Comparison of ENCODE assay signal across 23 cellular contexts in the genomic region with DNA sequence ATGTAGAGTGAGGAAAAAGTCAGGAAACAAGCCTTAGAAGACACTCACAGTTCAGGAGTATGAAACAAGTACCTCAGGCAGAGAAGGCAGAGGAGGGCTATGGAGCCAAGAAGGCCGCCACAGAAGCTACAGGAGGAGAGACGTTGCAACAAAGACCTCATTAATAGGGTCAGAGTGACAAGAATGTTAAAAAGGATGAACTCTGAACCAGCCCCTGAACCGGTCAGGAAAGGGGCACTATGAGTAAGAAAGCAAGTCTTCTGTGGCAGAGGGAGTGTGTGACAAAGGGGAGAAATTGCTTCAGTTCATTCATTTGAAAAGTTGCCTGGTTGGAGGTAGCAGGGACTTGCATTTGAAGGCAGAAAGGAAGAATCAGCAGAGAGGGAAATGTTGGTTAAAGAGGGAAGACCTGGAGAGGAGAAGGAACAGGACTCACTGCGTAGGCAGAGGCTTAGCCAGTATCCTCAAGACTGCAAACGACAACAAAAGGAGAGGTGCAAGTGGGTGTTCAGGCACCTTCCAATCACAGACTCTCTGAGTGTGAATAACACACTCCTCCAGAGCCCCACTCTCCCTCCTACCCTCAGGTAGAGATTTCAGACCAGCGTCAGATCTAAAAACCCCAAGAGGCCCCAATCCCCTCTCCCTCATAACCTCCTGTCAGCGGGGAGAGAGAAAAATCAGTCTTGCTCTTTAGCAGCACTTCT. TPM values are rescaled to one million over a fixed set of nuclear protein-coding genes. Genes with fewer than 3 reads are reported as not detected.
DNase-seq lines count a peak whose midpoint lies in the region; ATAC-seq and TF ChIP-seq lines count a peak whose summit lies in the region.
"Had no signal": no experiment of that assay in that cellular context is flagged by ENCODE, and none has a peak within 500 bp of the region (broad histone marks: within the 10 kb centered on the region; RNA-seq: fewer than 3 reads in every experiment).

No MANE protein-coding gene starts in this region.

- WGBS in esophagus muscularis mucosa: 80% methylated on average over 7 of the region's 7 CpGs
- WGBS in thyroid gland, 2 donors: 81 to 82% methylated on average over 7 of the region's 7 CpGs

- H3K27ac ChIP-seq in esophagus muscularis mucosa (replicated peaks in 1 of 4) (peak overlapping the region; percentile 29 to 59 (median 43)), stomach smooth muscle (ENCODE audit: low read length) (peak overlapping the region; percentile 19), thyroid gland (no peak overlapping the region)
- H3K27ac ChIP-seq: BLaER1 treated with 17β-estradiol and CSF1 and Interleukin-3, amounts not matched to agents 10 nM and 100 nM; neutrophil; psoas muscle; skin epidermis had no signal

- intact Hi-C loops in activated naive CD4-positive, alpha-beta T cell treated with anti-CD3 and anti-CD28 coated beads for 36 hours (cut with micrococcal nuclease): no loop called here
- intact Hi-C loops in esophagus muscularis mucosa (cut with DNase I): no loop called here
- intact Hi-C loops in thyroid gland (cut with DNase I): no loop called here

- TF ChIP-seq EP300 in esophagus muscularis mucosa (IDR thresholded peaks at IDR 0.05): no peak

- no peaks in the 10 kb centered on the region for H3K9me3 Mint-ChIP-seq in activated naive CD4-positive, alpha-beta T cell treated with anti-CD3 and anti-CD28 coated beads for 36 hours
- H3K9me3 Mint-ChIP-seq in mesothelial cell of epicardium: no peaks in the 10 kb centered on the region
- H3K9me3 Mint-ChIP-seq: IgD-negative memory B cell had no signal

- H3K4me1 Mint-ChIP-seq in activated naive CD4-positive, alpha-beta T cell treated with anti-CD3 and anti-CD28 coated beads for 36 hours (ENCODE audit: low read depth): peaks cover 7% of the 10 kb centered on the region
- H3K4me1 Mint-ChIP-seq in T-helper 17 cell (peaks cover 22% of the 10 kb centered on the region), mesothelial cell of epicardium (peaks cover 10% of the 10 kb centered on the region)

- H3K4me3 ChIP-seq in esophagus muscularis mucosa (no peak overlapping the region), stomach smooth muscle (ENCODE audit: low read length in 2 of 2) (no peak overlapping the region), thyroid gland (replicated peaks in 1 of 3) (no peak overlapping the region)
- H3K4me3 ChIP-seq: BLaER1 treated with 17β-estradiol and CSF1 and Interleukin-3, amounts not matched to agents 10 nM and 100 nM; psoas muscle; skin epidermis had no signal

- peak overlapping the region; percentile 9 to 42 for H3K9ac ChIP-seq in stomach smooth muscle (ENCODE audit: low read length in 2 of 2)
- H3K9ac ChIP-seq: BLaER1 treated with 17β-estradiol and CSF1 and Interleukin-3, amounts not matched to agents 10 nM and 100 nM had no signal

- ATAC-seq in T-helper 17 cell (no peak), HG03135 (IDR thresholded peaks at IDR 0.05; ENCODE audit: unreplicated experiment) (no peak)
- ATAC-seq: psoas muscle had no signal

- CTCF ChIA-PET in activated naive CD4-positive, alpha-beta T cell treated with anti-CD3 and anti-CD28 coated beads for 36 hours (lab: Charles Lee): interaction anchor here (1.2 to 1.3 kb wide), 2 partner anchors 12 to 34 kb away, joined by 3 to 5 read pairs; no protein-coding TSS in a partner anchor

- TF ChIP-seq POLR2A in esophagus muscularis mucosa (IDR thresholded peaks at IDR 0.05; ENCODE audit: low read depth) (no peak), thyroid gland (IDR thresholded peaks at IDR 0.05) (no peak)

- H3K36me3 ChIP-seq in esophagus muscularis mucosa: peaks cover 6 to 90% (median 51%) of the 10 kb centered on the region in 4 donors
- peaks cover 15 to 19% of the 10 kb centered on the region in 2 donors for H3K36me3 ChIP-seq in stomach smooth muscle (ENCODE audit: control insufficient read depth in 2 of 2, insufficient read depth in 2 of 2, low read length in 2 of 2)
- H3K36me3 ChIP-seq in thyroid gland: peaks cover 20 to 43% of the 10 kb centered on the region in 2 donors

- no peak overlapping the region for H3K4me3 Mint-ChIP-seq in activated naive CD4-positive, alpha-beta T cell treated with anti-CD3 and anti-CD28 coated beads for 36 hours
- no peak overlapping the region for H3K4me3 Mint-ChIP-seq in T-helper 17 cell
- no peak overlapping the region for H3K4me3 Mint-ChIP-seq in mesothelial cell of epicardium

- H3K27ac Mint-ChIP-seq in activated naive CD4-positive, alpha-beta T cell treated with anti-CD3 and anti-CD28 coated beads for 36 hours: peak overlapping the region; percentile 37
- H3K27ac Mint-ChIP-seq in T-helper 17 cell: peak overlapping the region; percentile 78
- H3K27ac Mint-ChIP-seq in mesothelial cell of epicardium: no peak overlapping the region

- H3K27me3 ChIP-seq in esophagus muscularis mucosa (no peaks in the 10 kb centered on the region), stomach smooth muscle (ENCODE audit: control insufficient read depth in 1 of 2, insufficient read depth in 2 of 2, low read length in 2 of 2) (no peaks in the 10 kb centered on the region), thyroid gland (no peaks in the 10 kb centered on the region)
- H3K27me3 ChIP-seq: BLaER1 treated with 17β-estradiol and CSF1 and Interleukin-3, amounts not matched to agents 10 nM and 100 nM; neutrophil had no signal

- DNase-seq in activated naive CD4-positive, alpha-beta T cell treated with anti-CD3 and anti-CD28 coated beads for 36 hours: no peak
- DNase-seq in activated naive CD4-positive, alpha-beta T cell treated with anti-CD3 and anti-CD28 coated beads, Interleukin-2, amount 50 U/mL, for 16 hours: no peak
- DNase-seq in T-helper 17 cell: no peak
- DNase-seq in esophagus muscularis mucosa (ENCODE audit: extremely low spot score): no peak
- no peak for DNase-seq in mesothelial cell of epicardium (ENCODE audit: low spot score in 2 of 2, unreplicated experiment in 2 of 2)
- no peak for DNase-seq in thyroid gland
- DNase-seq: activated CD8-positive, alpha-beta memory T cell treated with anti-CD3 and anti-CD28 coated beads for 24 hours; amygdala; cerebellar nuclear complex; DMS153; effector CD4-positive, alpha-beta T cell; kidney glomerular epithelial cell; mesenchymal stem cell; NCI-H1436; NCI-H524 treated with DMSO at 0.1 percent for 48 hours; stimulated activated CD4-positive, alpha-beta T cell treated with anti-CD3 and anti-CD28 coated beads, Interleukin-4, amount 100 ng/mL, for 1 hour had no signal

- H3K36me3 Mint-ChIP-seq in activated naive CD4-positive, alpha-beta T cell treated with anti-CD3 and anti-CD28 coated beads for 36 hours (ENCODE audit: low read depth): peaks cover 48% of the 10 kb centered on the region
- H3K36me3 Mint-ChIP-seq in T-helper 17 cell (ENCODE audit: low read depth) (peaks cover 22% of the 10 kb centered on the region), mesothelial cell of epicardium (peaks cover 32% of the 10 kb centered on the region)

- no peaks in the 10 kb centered on the region for H3K27me3 Mint-ChIP-seq in activated naive CD4-positive, alpha-beta T cell treated with anti-CD3 and anti-CD28 coated beads for 36 hours (ENCODE audit: low read depth)
- H3K27me3 Mint-ChIP-seq in T-helper 17 cell (no peaks in the 10 kb centered on the region), mesothelial cell of epicardium (ENCODE audit: low read depth) (no peaks in the 10 kb centered on the region)
- H3K27me3 Mint-ChIP-seq: IgD-negative memory B cell had no signal

- H3K9me3 ChIP-seq in T-helper 17 cell (ENCODE audit: control insufficient read depth, low read length, poor library complexity, severe bottlenecking): no peaks in the 10 kb centered on the region
- H3K9me3 ChIP-seq in esophagus muscularis mucosa: no peaks in the 10 kb centered on the region
- no peaks in the 10 kb centered on the region for H3K9me3 ChIP-seq in stomach smooth muscle (ENCODE audit: control insufficient read depth in 2 of 2, low read length in 2 of 2)
- no peaks in the 10 kb centered on the region for H3K9me3 ChIP-seq in thyroid gland
- H3K9me3 ChIP-seq: BLaER1 treated with 17β-estradiol and CSF1 and Interleukin-3, amounts not matched to agents 10 nM and 100 nM; neutrophil; psoas muscle had no signal

- H3K4me1 ChIP-seq in esophagus muscularis mucosa (peaks cover 22 to 58% (median 51%) of the 10 kb centered on the region in 4 donors), stomach smooth muscle (ENCODE audit: control insufficient read depth, insufficient read depth, low read length) (peaks cover 34% of the 10 kb centered on the region), thyroid gland (peaks cover 0 to 8% of the 10 kb centered on the region in 2 donors)

- no peak for TF ChIP-seq CTCF in esophagus muscularis mucosa (IDR thresholded peaks at IDR 0.05)
- TF ChIP-seq CTCF in mesothelial cell of epicardium (IDR thresholded peaks at IDR 0.05; ENCODE audit: unreplicated experiment): no peak
- no peak for TF ChIP-seq CTCF in thyroid gland (IDR thresholded peaks at IDR 0.05)

RNA-seq across cellular contexts. Expression of a gene that starts 15.4 kb away (rescaled TPM):
- 1 to 10 TPM; 2.1 to 2.2 TPM for total RNA-seq in activated naive CD4-positive, alpha-beta T cell treated with anti-CD3 and anti-CD28 coated beads for 36 hours
- total RNA-seq in T-helper 17 cell: 1 to 10 TPM; 8.7 to 9.6 TPM
- total RNA-seq in esophagus muscularis mucosa: over 10,000 TPM; 12,513 to 19,293 (median 14,679) TPM
- total RNA-seq in mesothelial cell of epicardium: 192 to 206 TPM (median 197 TPM) in 3 replicates
- total RNA-seq in thyroid gland: 100 to 1,000 TPM; 155 to 407 (median 229) TPM

RNA-seq across cellular contexts. Expression of a gene that starts 17.3 kb away (rescaled TPM):
- total RNA-seq in activated naive CD4-positive, alpha-beta T cell treated with anti-CD3 and anti-CD28 coated beads for 36 hours: 10 to 100 TPM; 97.6 to 97.9 TPM
- total RNA-seq in T-helper 17 cell (100 to 1,000 TPM; 312 to 355 TPM), esophagus muscularis mucosa (10 to 100 TPM; 27.8 to 43.7 (median 31.9) TPM), mesothelial cell of epicardium (57.0 to 66.0 TPM (median 64.4 TPM) in 3 replicates), thyroid gland (10 to 100 TPM; 36.1 to 61.1 (median 47.5) TPM)

RNA-seq across cellular contexts. Expression of a gene that starts 17.9 kb away (rescaled TPM):
- 10 to 100 TPM; 14.0 to 14.4 TPM for total RNA-seq in activated naive CD4-positive, alpha-beta T cell treated with anti-CD3 and anti-CD28 coated beads for 36 hours
- total RNA-seq in T-helper 17 cell (10 to 100 TPM; 20.1 to 24.4 TPM), esophagus muscularis mucosa (10 to 100 TPM; 12.4 to 21.5 (median 18.4) TPM), mesothelial cell of epicardium (39.5 to 44.8 TPM (median 39.9 TPM) in 3 replicates), thyroid gland (10 to 100 TPM; 17.4 to 22.8 (median 20.0) TPM)

RNA-seq across cellular contexts. Expression of a gene that starts 36.0 kb away (rescaled TPM):
- total RNA-seq in activated naive CD4-positive, alpha-beta T cell treated with anti-CD3 and anti-CD28 coated beads for 36 hours: 10 to 100 TPM; 23.9 to 25.6 TPM
- 100 to 1,000 TPM; 106 to 118 TPM for total RNA-seq in T-helper 17 cell
- total RNA-seq in esophagus muscularis mucosa: 10 to 100 TPM; 26.5 to 34.1 (median 29.3) TPM
- total RNA-seq in mesothelial cell of epicardium: 37.6 to 41.7 TPM (median 39.4 TPM) in 3 replicates
- 10 to 100 TPM; 31.8 to 54.5 (median 42.3) TPM for total RNA-seq in thyroid gland

Comparison
In these comparisons a context has a peak if more than half of its experiments do, and no peak if none do; other contexts are left out.
1. H3K27ac ChIP-seq: peak in esophagus muscularis mucosa (4 of 4) and stomach smooth muscle (single experiment); none in thyroid gland (0 of 3).
2. RNA of a gene that starts 15.4 kb away (total RNA-seq): 12,513 to 19,293 TPM in esophagus muscularis mucosa; 155 to 407 TPM in thyroid gland, 192 to 206 TPM in mesothelial cell of epicardium, 8.7 to 9.6 TPM in T-helper 17 cell and 2.1 to 2.2 TPM in activated naive CD4-positive, alpha-beta T cell treated with anti-CD3 and anti-CD28 coated beads for 36 hours; every median in the first group is over 10 times any median in the second.